In genomic region chr2:118675531-118675930, GRCh38 we compare ENCODE assay signal across 25 cellular contexts.
"Had no signal": no experiment of that assay in that cellular context is flagged by ENCODE, and none has a peak within 500 bp of the region (broad histone marks: within the 10 kb centered on the region; RNA-seq: fewer than 3 reads in every experiment).

No MANE protein-coding gene starts in this region.

- H3K27ac Mint-ChIP-seq: dendritic cell treated with granulocyte-macrophage colony-stimulating factor and Interleukin-4, amounts not matched to agents 40 ng/mL and 50 ng/mL, for 4 days; effector memory CD8-positive, alpha-beta T cell; endodermal cell; mesothelial cell of epicardium had no signal

- H3K27me3 ChIP-seq: colonic mucosa, left lung had no signal

- H3K27me3 Mint-ChIP-seq: effector memory CD8-positive, alpha-beta T cell had no signal

- H3K9me3 ChIP-seq: colonic mucosa, esophagus squamous epithelium, heart right ventricle, left lung, lower lobe of right lung, mucosa of descending colon had no signal

- DNase-seq: colonic mucosa; cortex of kidney; effector CD8-positive, alpha-beta T cell; effector memory CD8-positive, alpha-beta T cell; endodermal cell; esophagus squamous epithelium; foreskin keratinocyte; glutamatergic neuron; head of caudate nucleus; heart right ventricle; hippocampal formation; left cardiac atrium; left lung; left ventricle myocardium superior; lower lobe of right lung; mesenchymal stem cell; mucosa of descending colon; naive B cell had no signal

- FAIRE-seq: endometrium, endothelial cell of umbilical vein, frontal cortex, islet of Langerhans, keratinocyte had no signal

- H3K36me3 Mint-ChIP-seq: mesothelial cell of epicardium had no signal

- H3K4me1 ChIP-seq: colonic mucosa, foreskin keratinocyte, left lung, lower lobe of right lung had no signal

- H3K4me3 ChIP-seq: colonic mucosa, esophagus squamous epithelium, heart right ventricle, left lung, lower lobe of right lung, mucosa of descending colon had no signal

- H3K27ac ChIP-seq: colonic mucosa, esophagus squamous epithelium, foreskin keratinocyte, heart right ventricle, left lung, lower lobe of right lung had no signal

- H3K9me3 Mint-ChIP-seq: dendritic cell treated with granulocyte-macrophage colony-stimulating factor and Interleukin-4, amounts not matched to agents 40 ng/mL and 50 ng/mL, for 4 days; effector memory CD8-positive, alpha-beta T cell; endodermal cell had no signal

- H3K4me3 Mint-ChIP-seq: dendritic cell treated with granulocyte-macrophage colony-stimulating factor and Interleukin-4, amounts not matched to agents 40 ng/mL and 50 ng/mL, for 4 days; effector memory CD8-positive, alpha-beta T cell; endodermal cell; mesothelial cell of epicardium; naive B cell had no signal

- ATAC-seq: effector memory CD8-positive, alpha-beta T cell; foreskin keratinocyte; heart right ventricle; left cardiac atrium; left lung; left ventricle myocardium superior; lower lobe of right lung; mucosa of descending colon had no signal

- H3K4me1 Mint-ChIP-seq: naive B cell had no signal

- H3K36me3 ChIP-seq: colonic mucosa, esophagus squamous epithelium, heart right ventricle, left lung, lower lobe of right lung had no signal
